In genomic region chr1:228100822-228101613, GRCh38 we compare ENCODE assay signal across 1 cellular context.
A peak's percentile ranks its signal among the peaks of the same experiment; 100 is the strongest.
TF ChIP-seq lines count a peak whose summit lies in the region.

No MANE protein-coding gene starts in this region.

TF ChIP-seq in K562, 482 proteins besides CTCF, POLR2A, EP300 and RAD21 (continues in another document):
- TF ChIP-seq SMARCA5 (IDR thresholded peaks at IDR 0.05) (no peak), NFE2 (IDR thresholded peaks at IDR 0.05; ENCODE audit: low read depth) (no peak), RBM22 (IDR thresholded peaks at IDR 0.05; ENCODE audit: low read depth, low read length, poor library complexity, severe bottlenecking) (peak; percentile 57), BRCA1 (IDR thresholded peaks at IDR 0.05) (no peak), BRCA1 (CRISPR knock-in tag; IDR thresholded peaks at IDR 0.05) (no peak), U2AF1 (optimal IDR thresholded peaks at IDR 0.05; ENCODE audit: low read depth, low read length) (no peak), ARHGAP35 (IDR thresholded peaks at IDR 0.05; ENCODE audit: partially characterized antibody) (no peak), POLR2AphosphoS5 (IDR thresholded peaks at IDR 0.05; ENCODE audit: control insufficient read depth, insufficient read depth, low read depth, low read length) (peak; percentile 23; the same call in 1 of the 2 replicates), RBFOX2 (IDR thresholded peaks at IDR 0.05; ENCODE audit: low read depth, low read length) (peak; percentile 38; the same call in 1 of the 2 replicates), SMAD4 (CRISPR knock-in tag; conservative IDR thresholded peaks at IDR 0.05) (no peak), ZSCAN32 (CRISPR knock-in tag; IDR thresholded peaks at IDR 0.05) (no peak), KLF16 (IDR thresholded peaks at IDR 0.05) (no peak), TRIM25 (IDR thresholded peaks at IDR 0.05; ENCODE audit: borderline replicate concordance) (no peak), ZHX1 (conservative IDR thresholded peaks at IDR 0.05; ENCODE audit: low read length) (no peak), ZC3H8 (IDR thresholded peaks at IDR 0.05) (no peak), TRIM28 (IDR thresholded peaks at IDR 0.05) (no peak), JUND (IDR thresholded peaks at IDR 0.05; ENCODE audit: borderline replicate concordance, low read depth, low read length) (no peak), JUND (tag; IDR thresholded peaks at IDR 0.05; ENCODE audit: borderline replicate concordance, low read depth, low read length) (no peak), FOSL1 (tag; conservative IDR thresholded peaks at IDR 0.05) (no peak), TFAP4 (CRISPR knock-in tag; IDR thresholded peaks at IDR 0.05; ENCODE audit: borderline replicate concordance) (peak; percentile 26; the same call in 1 of the 2 replicates), SETDB1 (IDR thresholded peaks at IDR 0.05; ENCODE audit: low read length) (no peak), GTF3C2 (IDR thresholded peaks at IDR 0.05; ENCODE audit: borderline replicate concordance, extremely low read depth, insufficient read length) (no peak), CBFA2T2 (conservative IDR thresholded peaks at IDR 0.05) (no peak), PBX2 (CRISPR knock-in tag; IDR thresholded peaks at IDR 0.05; ENCODE audit: low read depth) (no peak), PBX2 (tag; conservative IDR thresholded peaks at IDR 0.05; ENCODE audit: low read depth) (no peak), ZNF583 (CRISPR knock-in tag; IDR thresholded peaks at IDR 0.05) (0 out of 2 replicates have a peak, but pooled peaks have one; percentile 28), ZNF668 (CRISPR knock-in tag; IDR thresholded peaks at IDR 0.05) (no peak), CBX5 (IDR thresholded peaks at IDR 0.05; ENCODE audit: borderline replicate concordance, low read depth) (no peak), ZNF551 (CRISPR knock-in tag; IDR thresholded peaks at IDR 0.05) (no peak), THRB (CRISPR knock-in tag; conservative IDR thresholded peaks at IDR 0.05) (0 out of 2 replicates have a peak, but pooled peaks have one; percentile 8), ZNF217 (CRISPR knock-in tag; IDR thresholded peaks at IDR 0.05) (no peak), KLF13 (tag; IDR thresholded peaks at IDR 0.05; ENCODE audit: borderline replicate concordance, low read depth) (no peak), PHF8 (IDR thresholded peaks at IDR 0.05; ENCODE audit: borderline replicate concordance, low read length) (no peak; the same call in 1 of the 2 replicates), TCF15 (CRISPR knock-in tag; IDR thresholded peaks at IDR 0.05) (no peak), CBX8 (IDR thresholded peaks at IDR 0.05; ENCODE audit: borderline replicate concordance, extremely low read depth, low read depth, low read length, poor library complexity, severe bottlenecking) (no peak), SMARCB1 (IDR thresholded peaks at IDR 0.05; ENCODE audit: insufficient read length, low read depth) (no peak), POLR2G (IDR thresholded peaks at IDR 0.05; ENCODE audit: low read depth, low read length) (peak; percentile 77), ARID4B (CRISPR knock-in tag; IDR thresholded peaks at IDR 0.05) (no peak), GABPB2 (CRISPR knock-in tag; conservative IDR thresholded peaks at IDR 0.05) (no peak), NFYB (IDR thresholded peaks at IDR 0.05; ENCODE audit: extremely low read depth, insufficient read length) (no peak), SNIP1 (IDR thresholded peaks at IDR 0.05; ENCODE audit: low read depth) (no peak), ZNF253 (CRISPR knock-in tag; conservative IDR thresholded peaks at IDR 0.05) (no peak), NKRF (IDR thresholded peaks at IDR 0.05; ENCODE audit: borderline replicate concordance) (no peak), PTBP1 (IDR thresholded peaks at IDR 0.05; ENCODE audit: low read depth, low read length) (no peak), THRAP3 (IDR thresholded peaks at IDR 0.05; ENCODE audit: borderline replicate concordance) (no peak), FOXP1 (CRISPR knock-in tag; IDR thresholded peaks at IDR 0.05) (no peak), HEY1 (CRISPR knock-in tag; IDR thresholded peaks at IDR 0.05; ENCODE audit: borderline replicate concordance) (no peak), PRMT5 (CRISPR knock-in tag; IDR thresholded peaks at IDR 0.05) (no peak), ZNF384 (IDR thresholded peaks at IDR 0.05; ENCODE audit: low read depth, low read length) (no peak)
